30 cellular contexts compared by ENCODE assay signal in the genomic region with DNA sequence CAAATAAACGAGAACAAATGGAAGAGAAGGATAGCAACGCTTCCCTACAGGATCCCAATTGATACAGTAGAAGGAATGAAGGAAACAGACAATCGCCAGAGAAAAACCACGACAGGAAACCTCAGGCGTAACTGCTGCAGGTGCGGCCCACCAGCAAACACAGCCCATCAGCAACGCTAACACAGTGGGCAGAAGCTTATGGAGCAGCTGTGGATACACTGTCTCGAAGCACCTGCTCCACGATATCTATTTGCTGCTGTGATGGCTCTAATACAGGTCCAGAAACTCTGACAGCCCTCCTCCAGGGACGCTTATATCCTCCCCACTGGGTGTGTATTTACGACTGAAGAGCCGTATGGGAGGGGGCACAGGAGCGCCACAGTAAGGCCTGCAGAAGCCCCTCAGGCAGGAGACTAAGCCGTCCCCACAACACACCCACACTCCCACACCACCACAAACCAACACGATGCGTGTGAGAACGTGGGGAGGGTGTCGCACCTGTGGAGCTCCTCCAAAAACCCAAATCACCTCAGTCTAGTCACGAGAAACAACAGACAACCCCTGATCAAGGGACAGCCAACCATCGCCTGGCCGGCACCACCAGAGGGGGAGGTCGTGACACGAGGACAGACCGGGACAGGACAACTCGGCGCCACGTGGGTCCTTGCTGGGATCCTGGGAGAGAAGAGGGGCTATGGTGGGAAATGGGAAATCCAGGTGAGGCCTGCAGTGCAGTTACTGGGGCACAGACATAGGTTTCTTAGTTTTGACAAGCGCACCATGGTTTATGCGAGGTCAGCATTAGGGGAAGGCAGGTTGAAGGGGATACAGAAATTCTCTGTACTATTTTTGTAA. TPM values are rescaled to one million over a fixed set of nuclear protein-coding genes. Genes with fewer than 3 reads are reported as not detected.
A peak's percentile ranks its signal among the peaks of the same experiment; 100 is the strongest.
DNase-seq lines count a peak whose midpoint lies in the region; ATAC-seq lines count a peak whose summit lies in the region.
"Had no signal": no experiment of that assay in that cellular context is flagged by ENCODE, and none has a peak within 500 bp of the region (broad histone marks: within the 10 kb centered on the region; RNA-seq: fewer than 3 reads in every experiment).

No MANE protein-coding gene starts in this region.

- H3K4me3 Mint-ChIP-seq in activated naive CD8-positive, alpha-beta T cell treated with anti-CD3 and anti-CD28 coated beads, Interleukin-2, amount 10 ng/mL, durations not matched to agents 7 days and 5 days = peak overlapping the region; percentile 11
- no peak overlapping the region for H3K4me3 Mint-ChIP-seq in activated naive CD8-positive, alpha-beta T cell treated with anti-CD3 and anti-CD28 coated beads for 36 hours
- no peak overlapping the region for H3K4me3 Mint-ChIP-seq in effector memory CD8-positive, alpha-beta T cell
- H3K4me3 Mint-ChIP-seq in stimulated activated naive B cell treated with anti-CD40 and anti-IgM and Interleukin-4, amounts not matched to agents 10 μg/mL and 1 μg/mL and 100 μg/mL, for 72 hours = no peak overlapping the region
- H3K4me3 Mint-ChIP-seq: activated naive CD4-positive, alpha-beta T cell treated with anti-CD3 and anti-CD28 coated beads, Interleukin-2, amount 50 U/mL, for 24 hours; stimulated activated effector memory CD8-positive, alpha-beta T cell treated with anti-CD3 and anti-CD28 coated beads, Interleukin-12 subunit alpha, Interleukin-12 subunit beta, amount 100 ng/mL, for 72 hours; T-helper 17 cell had no signal

- in situ Hi-C loops in KBM-7 (cut with MboI; ENCODE audit: low pct_unique_long_range_greater_than_20kb, low sequenced_read_pairs) = no loop called here

- no peak for DNase-seq in activated naive CD8-positive, alpha-beta T cell treated with anti-CD3 and anti-CD28 coated beads, Interleukin-2, amount 10 ng/mL, durations not matched to agents 7 days and 5 days
- no peak for DNase-seq in activated naive CD8-positive, alpha-beta T cell treated with anti-CD3 and anti-CD28 coated beads for 36 hours
- DNase-seq in KBM-7 (peak; percentile 54), NCI-H748 (lab: John Stamatoyannopoulos, UW; ENCODE audit: unreplicated experiment) (no peak), substantia nigra (lab: John Stamatoyannopoulos, UW) (no peak)
- DNase-seq in effector memory CD8-positive, alpha-beta T cell = no peak
- no peak for DNase-seq in stimulated activated naive B cell treated with anti-CD40 and anti-IgM and Interleukin-4, amounts not matched to agents 10 μg/mL and 1 μg/mL and 100 μg/mL, for 72 hours
- DNase-seq: Calu3; DMS79; GM23248; kidney glomerular epithelial cell; NCI-H1417; NCI-H2081; NCI-H526; occipital lobe; psoas muscle; SK-N-SH; stimulated activated CD4-positive, alpha-beta T cell treated with anti-CD3 and anti-CD28 coated beads, Interleukin-4, amount 100 ng/mL, for 4 hours; T-helper 17 cell; upper lobe of right lung had no signal

- peaks cover 47% of the 10 kb centered on the region for H3K4me1 Mint-ChIP-seq in activated naive CD8-positive, alpha-beta T cell treated with anti-CD3 and anti-CD28 coated beads, Interleukin-2, amount 10 ng/mL, durations not matched to agents 7 days and 5 days
- peaks cover 9% of the 10 kb centered on the region for H3K4me1 Mint-ChIP-seq in activated naive CD8-positive, alpha-beta T cell treated with anti-CD3 and anti-CD28 coated beads for 36 hours
- H3K4me1 Mint-ChIP-seq in effector memory CD8-positive, alpha-beta T cell (ENCODE audit: low read depth in 2 of 2) = peaks cover 0 to 7% of the 10 kb centered on the region in 2 donors
- peaks cover 2 to 5% of the 10 kb centered on the region in 2 donors for H3K4me1 Mint-ChIP-seq in stimulated activated naive B cell treated with anti-CD40 and anti-IgM and Interleukin-4, amounts not matched to agents 10 μg/mL and 1 μg/mL and 100 μg/mL, for 72 hours

- peaks cover 54% of the 10 kb centered on the region for H3K36me3 Mint-ChIP-seq in activated naive CD8-positive, alpha-beta T cell treated with anti-CD3 and anti-CD28 coated beads, Interleukin-2, amount 10 ng/mL, durations not matched to agents 7 days and 5 days
- H3K36me3 Mint-ChIP-seq in activated naive CD8-positive, alpha-beta T cell treated with anti-CD3 and anti-CD28 coated beads for 36 hours = peaks cover 46% of the 10 kb centered on the region
- H3K36me3 Mint-ChIP-seq in effector memory CD8-positive, alpha-beta T cell (ENCODE audit: insufficient read depth) = peaks cover 20% of the 10 kb centered on the region
- H3K36me3 Mint-ChIP-seq in stimulated activated naive B cell treated with anti-CD40 and anti-IgM and Interleukin-4, amounts not matched to agents 10 μg/mL and 1 μg/mL and 100 μg/mL, for 72 hours = peaks cover 74 to 86% of the 10 kb centered on the region in 2 donors

- H3K27ac Mint-ChIP-seq in activated naive CD8-positive, alpha-beta T cell treated with anti-CD3 and anti-CD28 coated beads, Interleukin-2, amount 10 ng/mL, durations not matched to agents 7 days and 5 days = peak overlapping the region; percentile 35
- no peak overlapping the region for H3K27ac Mint-ChIP-seq in activated naive CD8-positive, alpha-beta T cell treated with anti-CD3 and anti-CD28 coated beads for 36 hours
- H3K27ac Mint-ChIP-seq in effector memory CD8-positive, alpha-beta T cell = peak overlapping the region; percentile 38 to 69
- peak overlapping the region; percentile 49 for H3K27ac Mint-ChIP-seq in stimulated activated naive B cell treated with anti-CD40 and anti-IgM and Interleukin-4, amounts not matched to agents 10 μg/mL and 1 μg/mL and 100 μg/mL, for 72 hours
- H3K27ac Mint-ChIP-seq: activated naive CD4-positive, alpha-beta T cell treated with anti-CD3 and anti-CD28 coated beads, Interleukin-2, amount 50 U/mL, for 24 hours; stimulated activated effector memory CD8-positive, alpha-beta T cell treated with anti-CD3 and anti-CD28 coated beads, Interleukin-12 subunit alpha, Interleukin-12 subunit beta, amount 100 ng/mL, for 72 hours; T-helper 17 cell had no signal

- H3K9me3 Mint-ChIP-seq in activated naive CD8-positive, alpha-beta T cell treated with anti-CD3 and anti-CD28 coated beads, Interleukin-2, amount 10 ng/mL, durations not matched to agents 7 days and 5 days = no peaks in the 10 kb centered on the region
- H3K9me3 Mint-ChIP-seq in activated naive CD8-positive, alpha-beta T cell treated with anti-CD3 and anti-CD28 coated beads for 36 hours = no peaks in the 10 kb centered on the region
- H3K9me3 Mint-ChIP-seq in effector memory CD8-positive, alpha-beta T cell = no peaks in the 10 kb centered on the region
- no peaks in the 10 kb centered on the region for H3K9me3 Mint-ChIP-seq in stimulated activated naive B cell treated with anti-CD40 and anti-IgM and Interleukin-4, amounts not matched to agents 10 μg/mL and 1 μg/mL and 100 μg/mL, for 72 hours
- H3K9me3 Mint-ChIP-seq: activated naive CD4-positive, alpha-beta T cell treated with anti-CD3 and anti-CD28 coated beads, Interleukin-2, amount 50 U/mL, for 24 hours; stimulated activated effector memory CD8-positive, alpha-beta T cell treated with anti-CD3 and anti-CD28 coated beads, Interleukin-12 subunit alpha, Interleukin-12 subunit beta, amount 100 ng/mL, for 72 hours had no signal

- H3K27me3 Mint-ChIP-seq in activated naive CD8-positive, alpha-beta T cell treated with anti-CD3 and anti-CD28 coated beads, Interleukin-2, amount 10 ng/mL, durations not matched to agents 7 days and 5 days = no peaks in the 10 kb centered on the region
- H3K27me3 Mint-ChIP-seq in activated naive CD8-positive, alpha-beta T cell treated with anti-CD3 and anti-CD28 coated beads for 36 hours = no peaks in the 10 kb centered on the region
- H3K27me3 Mint-ChIP-seq in effector memory CD8-positive, alpha-beta T cell = no peaks in the 10 kb centered on the region
- no peaks in the 10 kb centered on the region for H3K27me3 Mint-ChIP-seq in stimulated activated naive B cell treated with anti-CD40 and anti-IgM and Interleukin-4, amounts not matched to agents 10 μg/mL and 1 μg/mL and 100 μg/mL, for 72 hours
- H3K27me3 Mint-ChIP-seq: activated naive CD4-positive, alpha-beta T cell treated with anti-CD3 and anti-CD28 coated beads, Interleukin-2, amount 50 U/mL, for 24 hours; T-helper 17 cell had no signal

- POLR2A ChIA-PET in activated naive CD8-positive, alpha-beta T cell treated with anti-CD3 and anti-CD28 coated beads, Interleukin-2, amount 10 ng/mL, durations not matched to agents 7 days and 5 days (lab: Charles Lee) = no interaction called here

- no peak overlapping the region for H3K27ac ChIP-seq in substantia nigra (ENCODE audit: low read depth, low read length, poor library complexity, severe bottlenecking)
- H3K27ac ChIP-seq: breast epithelium, C4-2B, GM23248, hepatocyte, psoas muscle, suprapubic skin, upper lobe of right lung had no signal

- peak; percentile 17 for ATAC-seq in activated naive CD8-positive, alpha-beta T cell treated with anti-CD3 and anti-CD28 coated beads, Interleukin-2, amount 10 ng/mL, durations not matched to agents 7 days and 5 days (ENCODE audit: low read depth)
- no peak for ATAC-seq in effector memory CD8-positive, alpha-beta T cell (replicated peaks)
- no peak for ATAC-seq in stimulated activated naive B cell treated with anti-CD40 and anti-IgM and Interleukin-4, amounts not matched to agents 10 μg/mL and 1 μg/mL and 100 μg/mL, for 72 hours (replicated peaks)
- ATAC-seq: psoas muscle; Right ventricle myocardium inferior; stimulated activated effector memory CD8-positive, alpha-beta T cell treated with anti-CD3 and anti-CD28 coated beads, Interleukin-12 subunit alpha, Interleukin-12 subunit beta, amount 100 ng/mL, for 72 hours; T-helper 17 cell had no signal

RNA-seq across cellular contexts. Expression of a gene that starts 24.0 kb away (rescaled TPM):
- 100 to 1,000 TPM; 168 TPM for total RNA-seq in activated naive CD8-positive, alpha-beta T cell treated with anti-CD3 and anti-CD28 coated beads, Interleukin-2, amount 10 ng/mL, durations not matched to agents 7 days and 5 days
- 100 to 1,000 TPM; 117 to 123 TPM for total RNA-seq in activated naive CD8-positive, alpha-beta T cell treated with anti-CD3 and anti-CD28 coated beads for 36 hours

RNA-seq across cellular contexts. Expression of a gene that starts 24.3 kb away (rescaled TPM):
- total RNA-seq in activated naive CD8-positive, alpha-beta T cell treated with anti-CD3 and anti-CD28 coated beads, Interleukin-2, amount 10 ng/mL, durations not matched to agents 7 days and 5 days = 10 to 100 TPM; 26.6 to 29.2 TPM
- total RNA-seq in activated naive CD8-positive, alpha-beta T cell treated with anti-CD3 and anti-CD28 coated beads for 36 hours = 10 to 100 TPM; 18.3 to 19.0 TPM

RNA-seq across cellular contexts. Expression of a gene that starts 44.6 kb away (rescaled TPM):
- total RNA-seq in activated naive CD8-positive, alpha-beta T cell treated with anti-CD3 and anti-CD28 coated beads, Interleukin-2, amount 10 ng/mL, durations not matched to agents 7 days and 5 days = not detected
- not detected for total RNA-seq in activated naive CD8-positive, alpha-beta T cell treated with anti-CD3 and anti-CD28 coated beads for 36 hours
- total RNA-seq: Calu3, GM23248, hepatocyte, HT-29, lower leg skin, myocyte, occipital lobe, psoas muscle, Right ventricle myocardium inferior, suprapubic skin, T-helper 17 cell had no signal

RNA-seq across cellular contexts. Expression of a gene that starts 47.5 kb away (rescaled TPM):
- 10 to 100 TPM; 34.3 to 41.8 TPM for total RNA-seq in activated naive CD8-positive, alpha-beta T cell treated with anti-CD3 and anti-CD28 coated beads, Interleukin-2, amount 10 ng/mL, durations not matched to agents 7 days and 5 days
- 100 to 1,000 TPM; 102 to 105 TPM for total RNA-seq in activated naive CD8-positive, alpha-beta T cell treated with anti-CD3 and anti-CD28 coated beads for 36 hours

RNA-seq across cellular contexts. Expression of a gene that starts 52.7 kb away (rescaled TPM):
- total RNA-seq in activated naive CD8-positive, alpha-beta T cell treated with anti-CD3 and anti-CD28 coated beads, Interleukin-2, amount 10 ng/mL, durations not matched to agents 7 days and 5 days = not detected
- not detected for total RNA-seq in activated naive CD8-positive, alpha-beta T cell treated with anti-CD3 and anti-CD28 coated beads for 36 hours
- total RNA-seq: Calu3, GM23248, hepatocyte, HT-29, lower leg skin, myocyte, occipital lobe, Right ventricle myocardium inferior, suprapubic skin, T-helper 17 cell had no signal
